9 cellular contexts compared by ENCODE assay signal in the genomic region with DNA sequence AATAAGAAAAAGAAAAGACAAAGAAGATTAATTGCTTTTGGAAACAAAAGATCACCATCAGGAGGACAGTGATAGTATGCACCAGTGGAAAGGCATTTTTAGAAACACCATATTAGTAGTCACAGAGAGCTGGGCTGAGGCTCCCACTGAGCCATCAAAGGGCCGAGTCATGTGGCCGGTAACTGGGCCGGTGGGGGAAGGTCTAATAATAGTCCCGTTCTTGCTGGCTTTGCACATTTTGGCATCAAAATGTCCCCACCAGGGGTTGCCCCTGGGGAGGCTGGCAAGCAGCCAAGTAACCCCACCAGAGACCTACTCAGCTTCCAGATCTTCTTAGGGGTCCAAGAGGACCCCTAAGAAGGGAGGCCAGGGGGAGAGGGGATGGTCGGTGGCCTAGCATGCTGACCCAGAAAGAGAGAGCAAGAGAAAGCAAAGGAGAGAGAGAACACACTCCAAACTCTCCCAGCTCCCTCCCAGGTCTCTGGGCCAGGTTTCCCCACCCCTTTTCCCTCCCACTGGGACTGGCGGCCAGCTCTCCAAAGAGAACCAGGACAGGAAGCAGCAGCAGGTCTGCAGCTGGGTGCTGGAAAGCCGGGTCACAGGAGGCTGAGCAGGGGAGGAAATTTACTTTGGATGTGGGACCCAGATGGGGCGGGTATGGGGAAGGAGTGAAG.
DNase-seq lines count a peak whose midpoint lies in the region; ATAC-seq and TF ChIP-seq lines count a peak whose summit lies in the region.
"Had no signal": no experiment of that assay in that cellular context is flagged by ENCODE, and none has a peak within 500 bp of the region (broad histone marks: within the 10 kb centered on the region; RNA-seq: fewer than 3 reads in every experiment).

No MANE protein-coding gene starts in this region.

- H3K9me3 ChIP-seq in RWPE2 (ENCODE audit: severe bottlenecking) = no peaks in the 10 kb centered on the region

- H3K4me3 Mint-ChIP-seq in osteocyte (ENCODE audit: unreplicated experiment) = peak overlapping the region; percentile 31

- no peaks in the 10 kb centered on the region for H3K9me3 Mint-ChIP-seq in osteocyte (ENCODE audit: unreplicated experiment)

- H3K4me1 Mint-ChIP-seq in osteocyte (ENCODE audit: unreplicated experiment) = peaks cover 20% of the 10 kb centered on the region

- peak overlapping the region; percentile 52 for H3K27ac Mint-ChIP-seq in osteocyte (ENCODE audit: unreplicated experiment)

- no peak for TF ChIP-seq CTCF in RWPE2 (IDR thresholded peaks at IDR 0.05; ENCODE audit: poor library complexity, severe bottlenecking)
- TF ChIP-seq CTCF in osteocyte (IDR thresholded peaks at IDR 0.05) = no peak

- ATAC-seq in RWPE2 (ENCODE audit: low read depth) = peak; percentile 45; the same call in 1 of the 3 replicates
- no peak for ATAC-seq in GM18858 (IDR thresholded peaks at IDR 0.05; ENCODE audit: unreplicated experiment)
- ATAC-seq in HG02852 (IDR thresholded peaks at IDR 0.05; ENCODE audit: unreplicated experiment) = no peak

- H3K36me3 Mint-ChIP-seq in osteocyte (ENCODE audit: unreplicated experiment) = no peaks in the 10 kb centered on the region

- H3K4me3 ChIP-seq in RWPE2 (ENCODE audit: severe bottlenecking) = no peak overlapping the region

- H3K27ac ChIP-seq in RWPE2 (ENCODE audit: poor library complexity, severe bottlenecking) = no peak overlapping the region

- peak; percentile 78 for DNase-seq in DMS 273 (lab: John Stamatoyannopoulos, UW; ENCODE audit: unreplicated experiment)
- DNase-seq in RWPE2 (ENCODE audit: low spot score) = no peak
- peak in 37 of 42 donors; percentile 12 to 74 (median 48) for DNase-seq in head of caudate nucleus
- no peak for DNase-seq in osteocyte (ENCODE audit: extremely low spot score, unreplicated experiment)
- DNase-seq in GM19240 (ENCODE audit: insufficient read length, low spot score) = no peak
- no peak for DNase-seq in activated CD4-positive, alpha-beta T cell treated with anti-CD3 and anti-CD28 coated beads, Interleukin-2, amount 50 U/mL, for 48 hours
- DNase-seq: NCI-H1436 treated with DMSO at 0.1 percent for 48 hours had no signal

- H3K27me3 ChIP-seq in RWPE2 (ENCODE audit: insufficient read depth, poor library complexity, severe bottlenecking) = no peaks in the 10 kb centered on the region

- peaks cover 4% of the 10 kb centered on the region for H3K27me3 Mint-ChIP-seq in osteocyte (ENCODE audit: unreplicated experiment)

- intact Hi-C loops in head of caudate nucleus (cut with DNase I) = no loop called here

- H3K36me3 ChIP-seq in RWPE2 (ENCODE audit: low read depth) = no peaks in the 10 kb centered on the region

- no peaks in the 10 kb centered on the region for H3K4me1 ChIP-seq in RWPE2 (ENCODE audit: insufficient read depth, poor library complexity, severe bottlenecking)

Comparison
In these comparisons a context has a peak if more than half of its experiments do, and no peak if none do; other contexts are left out.
1. DNase-seq: peak in DMS 273 (single experiment) and head of caudate nucleus (37 of 42); none in RWPE2 (single experiment), osteocyte (single experiment), GM19240 (single experiment) and activated CD4-positive, alpha-beta T cell treated with anti-CD3 and anti-CD28 coated beads, Interleukin-2, amount 50 U/mL, for 48 hours (0 of 2).